Comparison of ENCODE assay signal across 8 cellular contexts in the genomic region with DNA sequence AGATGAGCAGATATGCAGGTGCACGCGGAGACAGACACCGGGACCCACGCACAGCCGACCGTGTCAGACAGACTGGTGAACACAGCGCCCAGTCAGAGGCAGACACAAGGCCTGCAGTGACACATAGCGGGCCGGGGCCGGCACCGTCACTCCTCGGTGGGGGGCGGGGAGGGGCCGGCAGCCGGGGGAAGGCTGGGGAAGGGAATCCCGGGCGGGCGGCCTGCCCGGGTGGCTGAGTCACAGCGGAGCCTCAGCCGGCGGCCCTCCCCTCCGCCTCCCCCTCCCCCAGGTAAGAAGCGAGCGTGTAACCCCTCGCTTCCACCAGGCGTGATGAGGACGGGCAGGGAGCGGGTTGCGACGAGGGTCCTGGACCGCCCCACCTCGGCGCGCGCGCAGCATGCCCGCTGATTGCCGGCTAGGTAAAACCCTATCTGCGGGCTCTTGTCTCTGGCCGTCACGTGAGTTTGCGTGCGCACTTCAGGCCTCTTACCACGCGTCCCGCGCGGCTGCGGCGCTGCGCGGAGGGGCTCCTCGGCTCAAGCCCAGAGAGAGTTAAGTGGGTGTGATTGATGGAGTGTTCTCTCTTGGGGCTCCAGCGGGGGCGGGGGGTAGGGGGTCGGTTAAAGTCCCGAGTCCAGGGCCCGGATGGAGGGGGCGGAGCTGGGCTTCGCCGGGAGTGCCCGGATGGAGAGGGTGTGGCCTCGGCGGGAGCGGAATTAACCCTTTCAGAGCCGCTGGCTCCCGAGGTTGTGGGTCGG. TPM values are rescaled to one million over a fixed set of nuclear protein-coding genes. Genes with fewer than 3 reads are reported as not detected.
DNase-seq lines count a peak whose midpoint lies in the region; ATAC-seq, FAIRE-seq and TF ChIP-seq lines count a peak whose summit lies in the region.

No MANE protein-coding gene starts in this region.

- H3K27me3 Mint-ChIP-seq in Caco-2 (ENCODE audit: insufficient read depth, unreplicated experiment) = no peaks in the 10 kb centered on the region
- no peaks in the 10 kb centered on the region for H3K27me3 Mint-ChIP-seq in activated naive CD8-positive, alpha-beta T cell

- DNase-seq in Caco-2 (peak; percentile 91), MV-4-11 (lab: John Stamatoyannopoulos, UW) (peak; percentile 72), SK-N-SH (peak; percentile 94), Right ventricle myocardium inferior (ENCODE audit: missing footprints) (peak; percentile 93), pancreas (peak; percentile 89 to 96 (median 94)), tibial artery (peak; percentile 92 to 97)

- H3K4me1 Mint-ChIP-seq in Caco-2 (ENCODE audit: low read depth, unreplicated experiment) = peaks cover 24% of the 10 kb centered on the region
- H3K4me1 Mint-ChIP-seq in activated naive CD8-positive, alpha-beta T cell (ENCODE audit: low read depth) = peaks cover 49% of the 10 kb centered on the region

- H3K27me3 ChIP-seq in Caco-2 (replicated peaks; ENCODE audit: control insufficient read depth, insufficient read depth, low read length) (no peaks in the 10 kb centered on the region), SK-N-SH (ENCODE audit: insufficient read depth) (no peaks in the 10 kb centered on the region), pancreas (no peaks in the 10 kb centered on the region), tibial artery (no peaks in the 10 kb centered on the region)

- H4K20me1 ChIP-seq in SK-N-SH (ENCODE audit: insufficient read depth) = peaks cover 46% of the 10 kb centered on the region

- POLR2A ChIA-PET in Caco-2 (lab: Charles Lee) = interaction anchor here (0.6 to 3.8 kb wide), 4 partner anchors 15 to 516 kb away, joined by 3 to 27 read pairs (median 4); a partner anchor contains a TSS
- POLR2A ChIA-PET in SK-N-SH (lab: Yijun Ruan, JAX) = interaction anchor here (0.7 to 2.2 kb wide), 5 partner anchors 9 to 154 kb away, joined by 3 to 9 read pairs (median 4); a partner anchor contains a TSS

- no peaks in the 10 kb centered on the region; the same call in 1 of the 2 replicates for H3K36me3 ChIP-seq in Caco-2 (ENCODE audit: control insufficient read depth, insufficient read depth, low read length)
- peaks cover 8 to 26% of the 10 kb centered on the region in 2 experiments for H3K36me3 ChIP-seq in SK-N-SH (replicated peaks in 1 of 2; ENCODE audit: control insufficient read depth in 1 of 2, insufficient read depth in 2 of 2, low read length in 1 of 2)
- peaks cover 0 to under 1% (median 0%) of the 10 kb centered on the region in 3 donors for H3K36me3 ChIP-seq in pancreas
- H3K36me3 ChIP-seq in tibial artery = peaks cover 12 to 14% (median 13%) of the 10 kb centered on the region in 3 donors

- H3K9me3 ChIP-seq in Caco-2 = no peaks in the 10 kb centered on the region
- H3K9me3 ChIP-seq in SK-N-SH = no peaks in the 10 kb centered on the region
- no peaks in the 10 kb centered on the region for H3K9me3 ChIP-seq in pancreas
- no peaks in the 10 kb centered on the region for H3K9me3 ChIP-seq in tibial artery

- intact Hi-C loops in Caco-2 (cut with micrococcal nuclease; ENCODE audit: unreplicated experiment) (loop anchor here (1.0 to 2.0 kb wide), 3 partner anchors 8 to 95 kb away; a partner anchor contains a TSS), Right ventricle myocardium inferior (cut with DNase I) (loop anchor here (2.0 to 10.0 kb wide), 3 partner anchors 15 to 406 kb away; a partner anchor contains a TSS), pancreas (cut with DNase I) (no loop called here), tibial artery (cut with DNase I; ENCODE audit: low total_unique reads) (loop anchor here (10.0 kb wide), 1 partner anchor 313 kb away; a partner anchor contains a TSS)

- peaks cover 72% of the 10 kb centered on the region for H3K79me2 ChIP-seq in SK-N-SH (ENCODE audit: insufficient read depth)

- H3F3A ChIP-seq in SK-N-SH (replicated peaks; ENCODE audit: insufficient read depth) = peaks cover 44% of the 10 kb centered on the region

- H3K9me3 Mint-ChIP-seq in Caco-2 (ENCODE audit: unreplicated experiment) = no peaks in the 10 kb centered on the region
- no peaks in the 10 kb centered on the region for H3K9me3 Mint-ChIP-seq in activated naive CD8-positive, alpha-beta T cell (ENCODE audit: low read depth)

- H3K9me2 ChIP-seq in SK-N-SH = no peaks in the 10 kb centered on the region

- peak overlapping the region; percentile 42; the same call in 1 of the 2 replicates for H2AFZ ChIP-seq in SK-N-SH (ENCODE audit: low read depth)

- CTCF ChIA-PET in Caco-2 (lab: Charles Lee) (interaction anchor here (1.1 to 1.8 kb wide), 2 partner anchors 15 to 98 kb away, joined by 3 to 7 read pairs; a partner anchor contains a TSS), SK-N-SH (lab: Yijun Ruan, JAX) (interaction anchor here (0.9 to 2.1 kb wide), 6 partner anchors 17 to 200 kb away, joined by 3 to 6 read pairs (median 5); no protein-coding TSS in a partner anchor)

- H3K4me3 ChIP-seq in Caco-2 (ENCODE audit: low read depth, low read length) (peak overlapping the region; percentile 68), SK-N-SH (ENCODE audit: low read depth in 2 of 2, low read length in 1 of 2) (peak overlapping the region; percentile 66 to 67), pancreas (peak overlapping the region; percentile 56 to 71 (median 61)), tibial artery (peak overlapping the region; percentile 64 to 84)

- peak overlapping the region; percentile 98 for H3K27ac Mint-ChIP-seq in Caco-2 (ENCODE audit: unreplicated experiment)
- H3K27ac Mint-ChIP-seq in activated naive CD8-positive, alpha-beta T cell = peak overlapping the region; percentile 99

- H3K36me3 Mint-ChIP-seq in Caco-2 (ENCODE audit: insufficient read depth, unreplicated experiment) = peaks cover 65% of the 10 kb centered on the region
- H3K36me3 Mint-ChIP-seq in activated naive CD8-positive, alpha-beta T cell = peaks cover 7% of the 10 kb centered on the region

- peak overlapping the region; percentile 95 to 100 for H3K27ac ChIP-seq in SK-N-SH (ENCODE audit: low read depth in 2 of 2, low read length in 1 of 2)
- H3K27ac ChIP-seq in pancreas = peak overlapping the region; percentile 90 to 99 (median 96)
- H3K27ac ChIP-seq in tibial artery = peak overlapping the region; percentile 89 to 95

- peak overlapping the region; percentile 92 for H3K4me2 ChIP-seq in SK-N-SH

- BruUV-seq in Caco-2 (replicated peaks; lab: Mats Ljungman, UMichigan) = no TSS peak

- peak overlapping the region; percentile 82 for H3K4me3 Mint-ChIP-seq in Caco-2 (ENCODE audit: unreplicated experiment)
- H3K4me3 Mint-ChIP-seq in activated naive CD8-positive, alpha-beta T cell = peak overlapping the region; percentile 95

- TF ChIP-seq CTCF in Caco-2 (IDR thresholded peaks at IDR 0.05; ENCODE audit: insufficient read depth in 1 of 2, low read depth in 1 of 2, low read length in 1 of 2, severe bottlenecking in 1 of 2, unreplicated experiment in 1 of 2) (no peak), SK-N-SH (IDR thresholded peaks at IDR 0.05) (peak; percentile 45), pancreas (IDR thresholded peaks at IDR 0.05) (no peak), tibial artery (IDR thresholded peaks at IDR 0.05) (no peak)

- under 1% methylated on average over 19 of the region's 69 CpGs for WGBS in SK-N-SH (ENCODE audit: low lambda C conversion rate)
- 0% methylated on average over 56 to 69 of the region's 69 CpGs for WGBS in pancreas, 2 donors

- FAIRE-seq in pancreas (lab: Jason Lieb, UNC) = no peak

- no peak for TF ChIP-seq EP300 in SK-N-SH (IDR thresholded peaks at IDR 0.05; ENCODE audit: borderline replicate concordance in 1 of 2, low read depth in 1 of 2, low read length in 1 of 2)

- peaks cover 30% of the 10 kb centered on the region for H3K4me1 ChIP-seq in Caco-2
- H3K4me1 ChIP-seq in SK-N-SH (ENCODE audit: control insufficient read depth in 1 of 2, insufficient read depth in 2 of 2, low read depth in 1 of 2, low read length in 1 of 2) = peaks cover 36 to 45% of the 10 kb centered on the region in 2 experiments
- peaks cover 17 to 29% (median 18%) of the 10 kb centered on the region in 3 donors for H3K4me1 ChIP-seq in pancreas
- H3K4me1 ChIP-seq in tibial artery = peaks cover 4 to 71% (median 49%) of the 10 kb centered on the region in 4 donors

- TF ChIP-seq RAD21 in SK-N-SH (IDR thresholded peaks at IDR 0.05; ENCODE audit: low read length) = peak; percentile 35; the same call in 1 of the 2 replicates

- peak overlapping the region; percentile 99 for H3K9ac ChIP-seq in SK-N-SH

- peak; percentile 14 for ATAC-seq in GM21576 (IDR thresholded peaks at IDR 0.05; ENCODE audit: unreplicated experiment)
- peak; percentile 76 for ATAC-seq in Right ventricle myocardium inferior
- peak; percentile 66 to 78 (median 70) for ATAC-seq in pancreas

RNA-seq across cellular contexts. Expression of a gene that starts 7.8 kb away (rescaled TPM):
- total RNA-seq in Caco-2 (2022) (27.4 and 27.9 TPM in 2 replicates), Right ventricle myocardium inferior (25.0 TPM), pancreas (10 to 100 TPM; 14.9 to 23.7 (median 17.3) TPM)
- polyA plus RNA-seq in SK-N-SH (2012; rRNA removed) (1.4 and 2.6 TPM in 2 replicates), pancreas (10 to 100 TPM in 1 of 2 donors, 1 to 10 TPM in 1; 8.9 to 15.3 TPM)
- 1.5 and 2.1 TPM in 2 replicates for polyA plus RNA-seq in SK-N-SH (2012; cell fraction: cytosol; rRNA removed)
- 12.6 and 12.7 TPM in 2 replicates for polyA plus RNA-seq in SK-N-SH (2012; cell fraction: nucleus; rRNA removed)

RNA-seq across cellular contexts. Expression of a gene that starts 13.1 kb away (rescaled TPM):
- total RNA-seq in Caco-2 (2022) (2.5 and 3.2 TPM in 2 replicates), Right ventricle myocardium inferior (35.4 TPM), pancreas (1 to 10 TPM; 2.1 to 4.2 (median 2.4) TPM)
- polyA plus RNA-seq in SK-N-SH (2012; rRNA removed) (0.83 and 1.2 TPM in 2 replicates), pancreas (10 to 100 TPM; 21.6 to 28.5 TPM)
- polyA plus RNA-seq in SK-N-SH (2012; cell fraction: cytosol; rRNA removed) = 0.18 and 0.53 TPM in 2 replicates
- 10.9 and 14.0 TPM in 2 replicates for polyA plus RNA-seq in SK-N-SH (2012; cell fraction: nucleus; rRNA removed)

RNA-seq across cellular contexts. Expression of a gene that starts 15.6 kb away (rescaled TPM):
- 20.9 and 27.4 TPM in 2 replicates for total RNA-seq in Caco-2 (2022)
- 133 and 202 TPM in 2 replicates for polyA plus RNA-seq in SK-N-SH (2012; rRNA removed)
- polyA plus RNA-seq in SK-N-SH (2012; cell fraction: cytosol; rRNA removed) = 105 and 121 TPM in 2 replicates
- 74.0 and 122 TPM in 2 replicates for polyA plus RNA-seq in SK-N-SH (2012; cell fraction: nucleus; rRNA removed)
- 105 TPM for total RNA-seq in Right ventricle myocardium inferior
- total RNA-seq in pancreas = 10 to 100 TPM; 20.1 to 29.6 (median 26.6) TPM
- polyA plus RNA-seq in pancreas = 10 to 100 TPM; 75.7 to 87.2 TPM

RNA-seq across cellular contexts. Expression of a gene that starts 16.0 kb away (rescaled TPM):
- total RNA-seq in Caco-2 (2022) = 6.1 and 7.3 TPM in 2 replicates
- 8.8 and 9.8 TPM in 2 replicates for polyA plus RNA-seq in SK-N-SH (2012; rRNA removed)
- 8.5 and 9.4 TPM in 2 replicates for polyA plus RNA-seq in SK-N-SH (2012; cell fraction: cytosol; rRNA removed)
- polyA plus RNA-seq in SK-N-SH (2012; cell fraction: nucleus; rRNA removed) = 11.6 and 16.8 TPM in 2 replicates
- 21.7 TPM for total RNA-seq in Right ventricle myocardium inferior
- total RNA-seq in pancreas = 10 to 100 TPM in 1 of 6 donors, 1 to 10 TPM in 5; 5.0 to 10.5 (median 8.4) TPM
- polyA plus RNA-seq in pancreas = 1 to 10 TPM; 4.9 to 8.5 TPM

RNA-seq across cellular contexts. Expression of a gene that starts 46.8 kb away (rescaled TPM):
- total RNA-seq in Caco-2 (2022) = 27.9 and 34.7 TPM in 2 replicates
- 55.2 and 56.2 TPM in 2 replicates for polyA plus RNA-seq in SK-N-SH (2012; rRNA removed)
- polyA plus RNA-seq in SK-N-SH (2012; cell fraction: cytosol; rRNA removed) = 26.4 and 34.7 TPM in 2 replicates
- polyA plus RNA-seq in SK-N-SH (2012; cell fraction: nucleus; rRNA removed) = 200 and 219 TPM in 2 replicates
- 18.0 TPM for total RNA-seq in Right ventricle myocardium inferior
- total RNA-seq in pancreas = 100 to 1,000 TPM in 1 of 6 donors, 10 to 100 TPM in 5; 35.9 to 101 (median 43.1) TPM
- 100 to 1,000 TPM; 117 to 143 TPM for polyA plus RNA-seq in pancreas

Comparison
In these comparisons a context has a peak if more than half of its experiments do, and no peak if none do; other contexts are left out.
1. Peak in every context shown above with its lines: DNase-seq, ATAC-seq, H3K4me3 ChIP-seq and H3K27ac ChIP-seq.
2. ATAC-seq: peak in every context shown above with its lines; median percentile 76 in Right ventricle myocardium inferior; 70 in pancreas; 14 in GM21576.
3. intact Hi-C loops: an anchor here in Caco-2 (1.0 to 2.0 kb wide), Right ventricle myocardium inferior (2.0 to 10.0 kb wide) and tibial artery (10.0 kb wide); none called in pancreas.